In the genomic region with DNA sequence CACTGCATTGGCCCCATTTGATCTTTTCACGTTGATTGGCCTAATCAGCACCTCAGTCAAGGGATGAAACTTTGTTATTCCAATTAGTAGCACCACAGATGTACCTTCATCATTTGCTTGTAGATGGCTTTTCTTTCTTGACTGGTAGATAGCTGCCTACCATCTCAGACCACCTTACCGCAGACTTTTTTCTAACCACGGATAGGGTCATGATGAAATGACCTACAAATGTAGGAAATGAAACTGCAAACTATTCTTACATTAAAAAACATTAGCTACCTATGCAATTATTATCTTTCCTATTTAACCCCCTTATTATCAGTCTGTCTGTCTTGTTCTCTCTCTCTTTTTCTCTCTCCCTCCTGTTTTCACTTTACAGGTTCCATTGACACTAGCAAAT, we compare ENCODE assay signal across 29 cellular contexts.
"Had no signal": no experiment of that assay in that cellular context is flagged by ENCODE, and none has a peak within 500 bp of the region (broad histone marks: within the 10 kb centered on the region; RNA-seq: fewer than 3 reads in every experiment).

No MANE protein-coding gene starts in this region.

- ATAC-seq: activated CD4-positive, alpha-beta T cell treated with anti-CD3 and anti-CD28 coated beads for 36 hours; activated CD4-positive, CD25-positive, alpha-beta regulatory T cell treated with anti-CD3 and anti-CD28 coated beads, Interleukin-2, amount 50 U/mL, for 24 hours; activated CD8-positive, alpha-beta T cell treated with anti-CD3 and anti-CD28 coated beads, Interleukin-2, amount 10 ng/mL, durations not matched to agents 7 days and 5 days; activated naive CD4-positive, alpha-beta T cell treated with anti-CD3 and anti-CD28 coated beads, Interleukin-2, amount 50 U/mL, for 72 hours; K562; Right ventricle myocardium inferior; WTC11 had no signal

- H3K27me3 Mint-ChIP-seq: activated T-cell treated with anti-CD3 and anti-CD28 coated beads, Interleukin-2, amount 50 U/mL, for 24 hours had no signal

- H3K27ac Mint-ChIP-seq: activated CD4-positive, alpha-beta T cell treated with anti-CD3 and anti-CD28 coated beads for 36 hours; activated CD4-positive, alpha-beta T cell treated with anti-CD3 and anti-CD28 coated beads, Interleukin-2, amount 10 ng/mL, durations not matched to agents 7 days and 5 days; activated CD8-positive, alpha-beta T cell treated with anti-CD3 and anti-CD28 coated beads, Interleukin-2, amount 10 ng/mL, durations not matched to agents 7 days and 5 days; activated naive CD4-positive, alpha-beta T cell treated with anti-CD3 and anti-CD28 coated beads for 36 hours; activated naive CD4-positive, alpha-beta T cell treated with anti-CD3 and anti-CD28 coated beads, Interleukin-2, amount 50 U/mL, for 72 hours; activated T-cell treated with anti-CD3 and anti-CD28 coated beads, Interleukin-2, amount 50 U/mL, for 24 hours; activated T-helper 2 cell treated with anti-CD3 and anti-CD28 coated beads, Interferon-gamma antibody, Interleukin-2, Interleukin-4, amounts not matched to agents 10 μg/mL and 5 μg/mL and 100 μg/mL, durations not matched to agents 14 hours and 24 hours and 36 hours; brain; T-helper 1 cell treated with Interleukin-12 subunit alpha and Interleukin-12 subunit beta and Interleukin-4 antibody, amounts not matched to agents 30 μg/mL and 1 μg/mL, for 36 hours; T-helper 2 cell treated with Interferon-gamma antibody and Interleukin-4, amounts not matched to agents 5 μg/mL and 100 μg/mL, for 36 hours; WTC11 had no signal

- H3K4me3 Mint-ChIP-seq: activated CD4-positive, alpha-beta T cell treated with anti-CD3 and anti-CD28 coated beads for 36 hours; activated CD4-positive, alpha-beta T cell treated with anti-CD3 and anti-CD28 coated beads, Interleukin-2, amount 10 ng/mL, durations not matched to agents 7 days and 5 days; activated CD8-positive, alpha-beta T cell treated with anti-CD3 and anti-CD28 coated beads, Interleukin-2, amount 10 ng/mL, durations not matched to agents 7 days and 5 days; activated naive CD4-positive, alpha-beta T cell treated with anti-CD3 and anti-CD28 coated beads for 36 hours; activated T-cell treated with anti-CD3 and anti-CD28 coated beads, Interleukin-2, amount 50 U/mL, for 24 hours; brain; T-helper 1 cell treated with Interleukin-12 subunit alpha and Interleukin-12 subunit beta and Interleukin-4 antibody, amounts not matched to agents 30 μg/mL and 1 μg/mL, for 36 hours; T-helper 2 cell treated with Interferon-gamma antibody and Interleukin-4, amounts not matched to agents 5 μg/mL and 100 μg/mL, for 36 hours; WTC11 had no signal

- H3K4me1 Mint-ChIP-seq: activated CD4-positive, alpha-beta T cell treated with anti-CD3 and anti-CD28 coated beads for 36 hours; activated CD4-positive, alpha-beta T cell treated with anti-CD3 and anti-CD28 coated beads, Interleukin-2, amount 10 ng/mL, durations not matched to agents 7 days and 5 days; brain had no signal

- DNase-seq: activated CD4-positive, alpha-beta T cell treated with anti-CD3 and anti-CD28 coated beads for 36 hours; activated CD4-positive, alpha-beta T cell treated with anti-CD3 and anti-CD28 coated beads, Interleukin-2, amount 10 ng/mL, durations not matched to agents 7 days and 5 days; activated CD4-positive, alpha-beta T cell treated with anti-CD3 and anti-CD28 coated beads, Interleukin-2, amount 50 U/mL, for 48 hours; activated CD8-positive, alpha-beta T cell treated with anti-CD3 and anti-CD28 coated beads, Interleukin-2, amount 10 ng/mL, durations not matched to agents 7 days and 5 days; activated gamma-delta T cell; activated naive CD4-positive, alpha-beta T cell treated with anti-CD3 and anti-CD28 coated beads for 36 hours; activated T-cell treated with anti-CD3 and anti-CD28 coated beads, Interleukin-2, amount 50 U/mL, for 24 hours; anterior cingulate cortex; caudate nucleus; cerebellar nuclear complex; cortex of kidney; NCI-H1105; NCI-H1417 treated with DMSO at 0.1 percent for 48 hours; NCI-H187 treated with DMSO at 0.1 percent for 48 hours; NCI-H2081; NCI-H345; NCI-H524 treated with DMSO at 0.1 percent for 48 hours; NK-92 treated with Interleukin-12 subunit alpha and Interleukin-12 subunit beta, amount 100 ng/mL, for 24 hours; PC-9; SK-N-SH had no signal
